In genomic region chr20:46265539-46265938, GRCh38 we compare ENCODE assay signal across 16 cellular contexts. TPM values are rescaled to one million over a fixed set of nuclear protein-coding genes. Genes with fewer than 3 reads are reported as not detected.
"Had no signal": no experiment of that assay in that cellular context is flagged by ENCODE, and none has a peak within 500 bp of the region (broad histone marks: within the 10 kb centered on the region; RNA-seq: fewer than 3 reads in every experiment).

No MANE protein-coding gene starts in this region.

- DNase-seq: Karpas-422, KG1, MG63, NCI-H1092, NCI-H1694 treated with DMSO at 0.1 percent for 48 hours, NCI-H2107, NCI-H2227 treated with DMSO at 0.1 percent for 48 hours, RPMI8226, SHP77, SK-N-SH, SW 1271, T-cell had no signal

- H3K36me3 ChIP-seq: MG63 had no signal

- H3K4me3 ChIP-seq: MG63 had no signal

- ATAC-seq: T-cell had no signal

- H3K4me2 ChIP-seq: SK-N-SH had no signal

- FAIRE-seq: RCC 7860 had no signal

- H3K9me3 ChIP-seq: MG63, SK-N-SH had no signal

RNA-seq across cellular contexts. Expression of gene CDH22, which starts 42.8 kb away (rescaled TPM):
- total RNA-seq: HT1080, NCI-H460, SK-MEL-5, T-cell had no signal
- polyA plus RNA-seq: SK-N-SH had no signal
